In genomic region chr3:16375891-16376290, GRCh38 we compare ENCODE assay signal across 21 cellular contexts.
A peak's percentile ranks its signal among the peaks of the same experiment; 100 is the strongest.
DNase-seq lines count a peak whose midpoint lies in the region; ATAC-seq and TF ChIP-seq lines count a peak whose summit lies in the region.
"Had no signal": no experiment of that assay in that cellular context is flagged by ENCODE, and none has a peak within 500 bp of the region (broad histone marks: within the 10 kb centered on the region; RNA-seq: fewer than 3 reads in every experiment).

No MANE protein-coding gene starts in this region.

- H3K36me3 Mint-ChIP-seq in activated naive CD4-positive, alpha-beta T cell treated with anti-CD3 and anti-CD28 coated beads, Interleukin-2, amount 10 ng/mL, durations not matched to agents 7 days and 5 days: peaks cover 89% of the 10 kb centered on the region
- peaks cover 71% of the 10 kb centered on the region for H3K36me3 Mint-ChIP-seq in dendritic cell treated with granulocyte-macrophage colony-stimulating factor and Interleukin-4, amounts not matched to agents 40 ng/mL and 50 ng/mL, for 4 days (ENCODE audit: low read depth)
- H3K36me3 Mint-ChIP-seq: mesothelial cell of epicardium had no signal

- peaks cover 100% of the 10 kb centered on the region for H3K4me1 ChIP-seq in OCI-LY7 (ENCODE audit: insufficient read depth, low read length, poor library complexity, severe bottlenecking)
- peaks cover 48% of the 10 kb centered on the region for H3K4me1 ChIP-seq in psoas muscle
- H3K4me1 ChIP-seq: colonic mucosa had no signal

- intact Hi-C loops in OCI-LY7 (cut with micrococcal nuclease; ENCODE audit: unreplicated experiment): loop anchor here (10.0 kb wide), 2 partner anchors 1369 to 1691 kb away; partner anchors contain the start of gene TBC1D5
- intact Hi-C loops in dendritic cell treated with granulocyte-macrophage colony-stimulating factor and Interleukin-4, amounts not matched to agents 40 ng/mL and 50 ng/mL, for 4 days (cut with micrococcal nuclease): loop anchor here (10.0 kb wide), 1 partner anchor 61 kb away; no protein-coding TSS in a partner anchor
- intact Hi-C loops in psoas muscle (cut with DNase I): no loop called here

- H3K4me3 ChIP-seq in OCI-LY7 (ENCODE audit: low read depth, low read length, poor library complexity, severe bottlenecking): peak overlapping the region; percentile 43
- H3K4me3 ChIP-seq in psoas muscle: no peak overlapping the region
- H3K4me3 ChIP-seq: colonic mucosa, stomach, upper lobe of right lung had no signal

- 70 to 77% (median 75%) methylated on average over 6 of the region's 6 CpGs for WGBS in psoas muscle, 3 donors

- H3K27me3 ChIP-seq in psoas muscle (ENCODE audit: insufficient read depth in 3 of 3, low read length in 2 of 3): no peaks in the 10 kb centered on the region
- H3K27me3 ChIP-seq: colonic mucosa, neutrophil, stomach, upper lobe of right lung had no signal

- H3K27ac Mint-ChIP-seq in activated naive CD4-positive, alpha-beta T cell treated with anti-CD3 and anti-CD28 coated beads, Interleukin-2, amount 10 ng/mL, durations not matched to agents 7 days and 5 days: peak overlapping the region; percentile 66
- H3K27ac Mint-ChIP-seq in dendritic cell treated with granulocyte-macrophage colony-stimulating factor and Interleukin-4, amounts not matched to agents 40 ng/mL and 50 ng/mL, for 4 days: peak overlapping the region; percentile 89
- H3K27ac Mint-ChIP-seq: H9, mesothelial cell of epicardium had no signal

- TF ChIP-seq CTCF in OCI-LY7 (conservative IDR thresholded peaks at IDR 0.05; ENCODE audit: low read length) (no peak), psoas muscle (IDR thresholded peaks at IDR 0.05) (no peak)

- H3K9me3 Mint-ChIP-seq in activated naive CD4-positive, alpha-beta T cell treated with anti-CD3 and anti-CD28 coated beads, Interleukin-2, amount 10 ng/mL, durations not matched to agents 7 days and 5 days: peaks cover 19% of the 10 kb centered on the region
- H3K9me3 Mint-ChIP-seq in dendritic cell treated with granulocyte-macrophage colony-stimulating factor and Interleukin-4, amounts not matched to agents 40 ng/mL and 50 ng/mL, for 4 days: no peaks in the 10 kb centered on the region
- H3K9me3 Mint-ChIP-seq: mesothelial cell of epicardium had no signal

- H3K9me2 ChIP-seq in OCI-LY7 (ENCODE audit: insufficient read depth, low read length): no peaks in the 10 kb centered on the region

- peaks cover 78% of the 10 kb centered on the region for H3K36me3 ChIP-seq in OCI-LY7 (ENCODE audit: insufficient read depth, low read length)
- H3K36me3 ChIP-seq in psoas muscle (ENCODE audit: insufficient read depth in 1 of 2, low read depth in 1 of 2): no peaks in the 10 kb centered on the region
- H3K36me3 ChIP-seq: colonic mucosa, neutrophil had no signal

- no peak for ATAC-seq in psoas muscle
- ATAC-seq: right cardiac atrium had no signal

- peak overlapping the region; percentile 71 for H3K4me2 ChIP-seq in OCI-LY7 (ENCODE audit: low read length)

- H4K20me1 ChIP-seq in OCI-LY7 (ENCODE audit: insufficient read depth, low read length): no peaks in the 10 kb centered on the region

- DNase-seq in activated naive CD4-positive, alpha-beta T cell treated with anti-CD3 and anti-CD28 coated beads, Interleukin-2, amount 10 ng/mL, durations not matched to agents 7 days and 5 days: no peak
- no peak for DNase-seq in activated naive CD4-positive, alpha-beta T cell treated with anti-CD3 and anti-CD28 coated beads, Interleukin-2, amount 50 U/mL, for 16 hours
- DNase-seq in OCI-LY7 (ENCODE audit: low spot score) (no peak), psoas muscle (no peak), COR-L47 (lab: John Stamatoyannopoulos, UW) (no peak)
- no peak for DNase-seq in activated CD8-positive, alpha-beta memory T cell treated with anti-CD3 and anti-CD28 coated beads for 24 hours
- no peak for DNase-seq in stimulated activated naive CD4-positive, alpha-beta T cell treated with Interleukin-2 at 50 U/mL for 16 hours (lab: John Stamatoyannopoulos, UW)
- DNase-seq: activated effector memory CD4-positive, alpha-beta T cell treated with anti-CD3 and anti-CD28 coated beads, Interleukin-2, amount 50 U/mL, for 16 hours; colonic mucosa; foreskin fibroblast; H9; NCI-H345; NK-92 treated with Interleukin-12 subunit alpha and Interleukin-12 subunit beta, amount 100 ng/mL, for 24 hours; right cardiac atrium; stomach; upper lobe of right lung had no signal

- peak overlapping the region; percentile 99 for H3K27ac ChIP-seq in OCI-LY7 (ENCODE audit: low read depth, low read length, poor library complexity, severe bottlenecking)
- H3K27ac ChIP-seq in psoas muscle: peak overlapping the region; percentile 60
- H3K27ac ChIP-seq: colonic mucosa, neutrophil, stomach, upper lobe of right lung, VCaP had no signal

- no TSS peak for BruUV-seq in OCI-LY7 (replicated peaks; lab: Mats Ljungman, UMichigan)

- CTCF ChIA-PET in activated naive CD4-positive, alpha-beta T cell treated with anti-CD3 and anti-CD28 coated beads, Interleukin-2, amount 10 ng/mL, durations not matched to agents 7 days and 5 days (lab: Charles Lee): interaction anchor here (0.6 to 1.6 kb wide), 3 partner anchors 9 to 138 kb away, joined by 3 read pairs; partner anchors contain the start of gene RFTN1
- CTCF ChIA-PET in OCI-LY7 (lab: Charles Lee; ENCODE audit: unreplicated experiment): interaction anchor here (1.0 to 1.5 kb wide), 4 partner anchors 9 to 140 kb away, joined by 3 to 4 read pairs (median 4); no protein-coding TSS in a partner anchor

- H3K4me3 Mint-ChIP-seq in activated naive CD4-positive, alpha-beta T cell treated with anti-CD3 and anti-CD28 coated beads, Interleukin-2, amount 10 ng/mL, durations not matched to agents 7 days and 5 days: no peak overlapping the region
- no peak overlapping the region for H3K4me3 Mint-ChIP-seq in dendritic cell treated with granulocyte-macrophage colony-stimulating factor and Interleukin-4, amounts not matched to agents 40 ng/mL and 50 ng/mL, for 4 days
- H3K4me3 Mint-ChIP-seq: H9, mesothelial cell of epicardium had no signal

- H3K4me1 Mint-ChIP-seq in activated naive CD4-positive, alpha-beta T cell treated with anti-CD3 and anti-CD28 coated beads, Interleukin-2, amount 10 ng/mL, durations not matched to agents 7 days and 5 days: peaks cover 82% of the 10 kb centered on the region
- H3K4me1 Mint-ChIP-seq in dendritic cell treated with granulocyte-macrophage colony-stimulating factor and Interleukin-4, amounts not matched to agents 40 ng/mL and 50 ng/mL, for 4 days (ENCODE audit: low read depth): peaks cover 62% of the 10 kb centered on the region

- H3K9me3 ChIP-seq in OCI-LY7 (ENCODE audit: low read length): no peaks in the 10 kb centered on the region
- H3K9me3 ChIP-seq in psoas muscle: no peaks in the 10 kb centered on the region
- H3K9me3 ChIP-seq: colonic mucosa, neutrophil, stomach, upper lobe of right lung had no signal

- H3K79me2 ChIP-seq in OCI-LY7 (ENCODE audit: insufficient read depth, low read depth, low read length): peaks cover 76% of the 10 kb centered on the region; the same call in 1 of the 2 replicates

- POLR2A ChIA-PET in OCI-LY7 (lab: Charles Lee): interaction anchor here (0.5 to 3.8 kb wide), 15 partner anchors 12 to 153 kb away, joined by 3 to 31 read pairs (median 4); no protein-coding TSS in a partner anchor

- H2AFZ ChIP-seq in OCI-LY7 (ENCODE audit: low read length): no peak overlapping the region

- H3K27me3 Mint-ChIP-seq in activated naive CD4-positive, alpha-beta T cell treated with anti-CD3 and anti-CD28 coated beads, Interleukin-2, amount 10 ng/mL, durations not matched to agents 7 days and 5 days: no peaks in the 10 kb centered on the region
- H3K27me3 Mint-ChIP-seq in dendritic cell treated with granulocyte-macrophage colony-stimulating factor and Interleukin-4, amounts not matched to agents 40 ng/mL and 50 ng/mL, for 4 days: no peaks in the 10 kb centered on the region
- H3K27me3 Mint-ChIP-seq: brain had no signal

Comparison
In these comparisons a context has a peak if more than half of its experiments do, and no peak if none do; other contexts are left out.
1. intact Hi-C loops: an anchor here in OCI-LY7 (10.0 kb wide) and dendritic cell treated with granulocyte-macrophage colony-stimulating factor and Interleukin-4, amounts not matched to agents 40 ng/mL and 50 ng/mL, for 4 days (10.0 kb wide); none called in psoas muscle.